Comparison of ENCODE assay signal across 9 cellular contexts in the genomic region with DNA sequence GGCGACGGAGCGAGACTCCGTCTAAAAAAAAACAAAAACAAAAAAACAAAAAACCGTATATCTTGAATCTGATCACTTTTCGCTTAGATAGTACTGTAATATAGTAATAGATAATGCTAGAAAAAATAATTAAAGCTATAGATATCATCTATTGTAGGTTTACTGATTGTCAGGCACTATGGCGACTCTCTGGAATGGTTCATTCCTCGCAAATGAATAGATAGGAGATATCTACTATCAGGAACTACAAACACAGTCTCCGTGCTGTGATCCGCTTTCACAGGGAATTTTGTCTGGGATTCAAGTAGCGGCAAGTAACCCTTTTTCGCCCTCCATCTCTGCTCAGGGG. TPM values are rescaled to one million over a fixed set of nuclear protein-coding genes. Genes with fewer than 3 reads are reported as not detected.
DNase-seq lines count a peak whose midpoint lies in the region; ATAC-seq and TF ChIP-seq lines count a peak whose summit lies in the region.
"Had no signal": no experiment of that assay in that cellular context is flagged by ENCODE, and none has a peak within 500 bp of the region (broad histone marks: within the 10 kb centered on the region; RNA-seq: fewer than 3 reads in every experiment).

No MANE protein-coding gene starts in this region.

- H4K8ac ChIP-seq in neuronal stem cell (ENCODE audit: low read depth, low read length): no peak overlapping the region

- H2BK15ac ChIP-seq in neuronal stem cell (ENCODE audit: low read length): no peak overlapping the region

- H3K4me1 ChIP-seq in OCI-LY3 (ENCODE audit: low read length) (peaks cover 7% of the 10 kb centered on the region; the same call in 1 of the 2 replicates), neuronal stem cell (ENCODE audit: control insufficient read depth in 2 of 2, insufficient read depth in 1 of 2, low read depth in 1 of 2, low read length in 2 of 2) (peaks cover 2% of the 10 kb centered on the region in 2 donors)

- no CpG with 5 or more reads among the region's 12 CpGs for WGBS in neuronal stem cell (ENCODE audit: extremely low coverage in 2 of 2, insufficient read length in 2 of 2, insufficient replicate concordance in 1 of 2), 2 donors

- H3K14ac ChIP-seq in neuronal stem cell (ENCODE audit: low read length): no peak overlapping the region

- H3K18ac ChIP-seq in neuronal stem cell (ENCODE audit: low read length): no peak overlapping the region

- H2BK12ac ChIP-seq in neuronal stem cell (ENCODE audit: low read length): no peak overlapping the region

- peak overlapping the region; percentile 83 for H3K9ac ChIP-seq in OCI-LY3 (ENCODE audit: low read length)
- H3K9ac ChIP-seq in neuronal stem cell (ENCODE audit: low read depth, low read length, poor library complexity): no peak overlapping the region

- intact Hi-C loops in CD14-positive monocyte (cut with micrococcal nuclease): loop anchor here in 1 of 2 donors (10.0 kb wide), 1 partner anchor 124 kb away; the partner anchor contains the start of genes CDNF, HSPA14 and MSANTD7

- no peak overlapping the region for H2BK120ac ChIP-seq in neuronal stem cell (ENCODE audit: low read depth, low read length)

- H3K9me3 ChIP-seq in OCI-LY3 (ENCODE audit: insufficient read depth, low read length): no peaks in the 10 kb centered on the region
- no peaks in the 10 kb centered on the region for H3K9me3 ChIP-seq in neuronal stem cell (replicated peaks in 1 of 2; ENCODE audit: control insufficient read depth in 2 of 2, insufficient read depth in 1 of 2, low read depth in 1 of 2, low read length in 2 of 2)

- H3K4me1 Mint-ChIP-seq in CD14-positive monocyte (peaks cover 19% of the 10 kb centered on the region), endothelial cell (ENCODE audit: unreplicated experiment) (peaks cover 12% of the 10 kb centered on the region)

- H3K27me3 ChIP-seq in OCI-LY3 (ENCODE audit: low read depth, low read length) (no peaks in the 10 kb centered on the region), neuronal stem cell (ENCODE audit: control insufficient read depth in 3 of 3, insufficient read depth in 3 of 3, low read depth in 1 of 3, low read length in 3 of 3) (no peaks in the 10 kb centered on the region)

- DNase-seq in CD14-positive monocyte (ENCODE audit: low spot score): no peak
- no peak for DNase-seq in endothelial cell (ENCODE audit: low spot score)
- no peak for DNase-seq in neuronal stem cell (ENCODE audit: low spot score)
- no peak for DNase-seq in SK-N-DZ (ENCODE audit: low spot score)
- DNase-seq in RPMI8226: no peak
- DNase-seq in nucleus accumbens (lab: John Stamatoyannopoulos, UW): no peak

- ATAC-seq in GM18867 (IDR thresholded peaks at IDR 0.05; ENCODE audit: unreplicated experiment): no peak

- no peaks in the 10 kb centered on the region for H3K36me3 ChIP-seq in OCI-LY3 (replicated peaks; ENCODE audit: low read depth, low read length)
- no peaks in the 10 kb centered on the region for H3K36me3 ChIP-seq in neuronal stem cell (replicated peaks in 1 of 2; ENCODE audit: control insufficient read depth in 2 of 2, insufficient read depth in 2 of 2, low read length in 2 of 2)

- TF ChIP-seq CTCF in CD14-positive monocyte (IDR thresholded peaks at IDR 0.05) (no peak), OCI-LY3 (IDR thresholded peaks at IDR 0.05; ENCODE audit: low read depth, low read length) (no peak), endothelial cell (IDR thresholded peaks at IDR 0.05; ENCODE audit: unreplicated experiment) (no peak)

- no peaks in the 10 kb centered on the region for H3K9me3 Mint-ChIP-seq in CD14-positive monocyte
- no peaks in the 10 kb centered on the region for H3K9me3 Mint-ChIP-seq in endothelial cell (ENCODE audit: unreplicated experiment)

- peak overlapping the region; percentile 97 to 98 for H3K4me3 Mint-ChIP-seq in CD14-positive monocyte
- peak overlapping the region; percentile 69 for H3K4me3 Mint-ChIP-seq in endothelial cell (ENCODE audit: unreplicated experiment)

- no peak overlapping the region for H4K91ac ChIP-seq in neuronal stem cell (ENCODE audit: low read depth, low read length, poor library complexity)

- H3K27me3 Mint-ChIP-seq in CD14-positive monocyte (ENCODE audit: low read depth in 3 of 3) (peaks cover 0 to 3% (median 0%) of the 10 kb centered on the region in 3 donors), endothelial cell (ENCODE audit: unreplicated experiment) (peaks cover 12% of the 10 kb centered on the region)

- H3K23ac ChIP-seq in neuronal stem cell (ENCODE audit: low read depth, low read length, poor library complexity): no peak overlapping the region

- H3K4me2 ChIP-seq in OCI-LY3 (ENCODE audit: low read length) (peak overlapping the region; percentile 77), neuronal stem cell (ENCODE audit: insufficient read depth, low read length, poor library complexity, severe bottlenecking) (peak overlapping the region; percentile 58)

- peak overlapping the region; percentile 95 to 99 (median 98) for H3K27ac Mint-ChIP-seq in CD14-positive monocyte
- H3K27ac Mint-ChIP-seq in endothelial cell (ENCODE audit: unreplicated experiment): peak overlapping the region; percentile 52

- no peak overlapping the region for H3K27ac ChIP-seq in OCI-LY3 (ENCODE audit: low read length)
- H3K27ac ChIP-seq in neuronal stem cell (replicated peaks; ENCODE audit: low read length): no peak overlapping the region

- no peak overlapping the region for H2AK5ac ChIP-seq in neuronal stem cell (ENCODE audit: low read depth, low read length)

- no peaks in the 10 kb centered on the region for H3K79me1 ChIP-seq in neuronal stem cell (ENCODE audit: low read depth, low read length)

- H2AFZ ChIP-seq in OCI-LY3 (ENCODE audit: low read depth, low read length): peak overlapping the region; percentile 92
- peak overlapping the region; percentile 98 for H2AFZ ChIP-seq in neuronal stem cell (ENCODE audit: low read length)

- no peaks in the 10 kb centered on the region for H4K20me1 ChIP-seq in OCI-LY3 (ENCODE audit: insufficient read depth, low read length)

- H3K4ac ChIP-seq in neuronal stem cell (ENCODE audit: low read length): no peak overlapping the region

- H3K36me3 Mint-ChIP-seq in CD14-positive monocyte (no peaks in the 10 kb centered on the region), endothelial cell (ENCODE audit: low read depth, unreplicated experiment) (no peaks in the 10 kb centered on the region)

- peak overlapping the region; percentile 97 for H2BK5ac ChIP-seq in neuronal stem cell (ENCODE audit: low read length)

- H3K4me3 ChIP-seq in OCI-LY3 (ENCODE audit: low read length): peak overlapping the region; percentile 85
- H3K4me3 ChIP-seq in neuronal stem cell (ENCODE audit: low read length in 2 of 2): peak overlapping the region in 1 of 2 donors; percentile 77

- no peaks in the 10 kb centered on the region for H3K79me2 ChIP-seq in OCI-LY3 (ENCODE audit: low read length)

RNA-seq across cellular contexts. Expression of gene MEIG1, which starts 0.3 kb away (rescaled TPM):
- polyA plus RNA-seq in CD14-positive monocyte: under 1 TPM in 1 of 2 donors, not detected in 1; 0.47 TPM
- 0.80 TPM for total RNA-seq in endothelial cell (ENCODE audit: unreplicated experiment)
- polyA plus RNA-seq in neuronal stem cell (2013, experiment 1 of 2): 1.8 TPM
- polyA plus RNA-seq in neuronal stem cell (2013, experiment 2 of 2): 1.8 TPM
- not detected in 2 replicates for polyA plus RNA-seq in SK-N-DZ (2014; cell fraction: cytosol; rRNA removed)
- polyA plus RNA-seq in SK-N-DZ (2014; cell fraction: nucleus; rRNA removed): not detected in 2 replicates
- total RNA-seq: myocyte had no signal

RNA-seq across cellular contexts. Expression of gene DCLRE1C, which starts 5.0 kb away (rescaled TPM):
- 10 to 100 TPM in 1 of 2 donors, 1 to 10 TPM in 1; 8.9 to 17.6 TPM for polyA plus RNA-seq in CD14-positive monocyte
- total RNA-seq in endothelial cell (ENCODE audit: unreplicated experiment): 5.5 TPM
- polyA plus RNA-seq in neuronal stem cell (2013, experiment 1 of 2): 3.3 TPM
- 7.7 TPM for polyA plus RNA-seq in neuronal stem cell (2013, experiment 2 of 2)
- polyA plus RNA-seq in SK-N-DZ (2014; cell fraction: cytosol; rRNA removed): 6.1 and 6.6 TPM in 2 replicates
- 4.8 and 5.1 TPM in 2 replicates for polyA plus RNA-seq in SK-N-DZ (2014; cell fraction: nucleus; rRNA removed)
